Comparison of ENCODE assay signal across 23 cellular contexts in genomic region chr6:145824344-145824743, GRCh38.
"Had no signal": no experiment of that assay in that cellular context is flagged by ENCODE, and none has a peak within 500 bp of the region (broad histone marks: within the 10 kb centered on the region; RNA-seq: fewer than 3 reads in every experiment).

No MANE protein-coding gene starts in this region.

- H3K27ac ChIP-seq: HL-60, SJCRH30 had no signal

- H3K4me1 ChIP-seq: SJCRH30 had no signal

- H3K9me3 ChIP-seq: SJCRH30 had no signal

- DNase-seq: KBM-7; MV-4-11; NCI-H1048; NCI-H1105; NCI-H1417; NCI-H1436 treated with DMSO at 0.1 percent for 48 hours; NCI-H1694; NCI-H187 treated with DMSO at 0.1 percent for 48 hours; NCI-H2029 treated with DMSO at 0.1 percent for 48 hours; NCI-H2227 treated with DMSO at 0.1 percent for 48 hours; NCI-H524; NCI-H526 treated with DMSO at 0.1 percent for 48 hours; NCI-H748 treated with DMSO at 0.1 percent for 48 hours; NK-92 treated with Interleukin-12 subunit alpha and Interleukin-12 subunit beta, amount 100 ng/mL, for 24 hours; PC-3; SHP77 treated with DMSO at 0.1 percent for 48 hours; SJCRH30; T-helper 1 cell; T-helper 17 cell had no signal

- H3K36me3 ChIP-seq: SJCRH30 had no signal

- H3K27me3 ChIP-seq: SJCRH30 had no signal

- H3K4me3 ChIP-seq: SJCRH30 had no signal

- ATAC-seq: Panc1, PC-3, Right ventricle myocardium inferior, SK-N-SH treated with all-trans-retinoic acid at 6 μM for 48 hours, T-helper 17 cell had no signal
